10 cellular contexts compared by ENCODE assay signal in genomic region chr1:43564617-43565348, GRCh38. TPM values are rescaled to one million over a fixed set of nuclear protein-coding genes. Genes with fewer than 3 reads are reported as not detected.
DNase-seq lines count a peak whose midpoint lies in the region; ATAC-seq and TF ChIP-seq lines count a peak whose summit lies in the region.
"Had no signal": no experiment of that assay in that cellular context is flagged by ENCODE, and none has a peak within 500 bp of the region (broad histone marks: within the 10 kb centered on the region; RNA-seq: fewer than 3 reads in every experiment).

No MANE protein-coding gene starts in this region.

- no peaks in the 10 kb centered on the region for H3K36me3 ChIP-seq in effector memory CD4-positive, alpha-beta T cell (ENCODE audit: control insufficient read depth, insufficient read depth, low read length)
- no peaks in the 10 kb centered on the region for H3K36me3 ChIP-seq in osteoblast (ENCODE audit: insufficient read depth, low read length)
- H3K36me3 ChIP-seq: adrenal gland had no signal

- H4K20me1 ChIP-seq in osteoblast (ENCODE audit: insufficient read depth, low read length): no peaks in the 10 kb centered on the region

- no peaks in the 10 kb centered on the region for H3K27me3 ChIP-seq in effector memory CD4-positive, alpha-beta T cell (replicated peaks; ENCODE audit: control insufficient read depth, insufficient read depth, low read length, poor library complexity, severe bottlenecking)
- no peaks in the 10 kb centered on the region for H3K27me3 ChIP-seq in osteoblast (ENCODE audit: insufficient read depth, low read length)
- H3K27me3 ChIP-seq: adrenal gland had no signal

- TF ChIP-seq CTCF in osteoblast (IDR thresholded peaks at IDR 0.05; ENCODE audit: extremely low read depth, low read depth, low read length): no peak

- peak overlapping the region; percentile 52 for H3K4me3 ChIP-seq in effector memory CD4-positive, alpha-beta T cell (ENCODE audit: insufficient read depth, low read depth, low read length, poor library complexity, severe bottlenecking)
- H3K4me3 ChIP-seq in osteoblast (ENCODE audit: insufficient read depth, low read length): no peak overlapping the region
- H3K4me3 ChIP-seq: A549 had no signal

- no peak overlapping the region for H2AFZ ChIP-seq in osteoblast (ENCODE audit: low read length)

- peak; percentile 61 for DNase-seq in NCI-H2029 (lab: John Stamatoyannopoulos, UW)
- DNase-seq in NCI-H2029 treated with DMSO at 0.1 percent for 48 hours (lab: John Stamatoyannopoulos, UW): no peak
- DNase-seq in NCI-H524 (lab: John Stamatoyannopoulos, UW): peak; percentile 92 to 97
- no peak for DNase-seq in effector memory CD4-positive, alpha-beta T cell
- DNase-seq in osteoblast (ENCODE audit: insufficient read length, low spot score, missing footprints): no peak
- no peak for DNase-seq in stimulated activated CD4-positive, alpha-beta T cell treated with anti-CD3 and anti-CD28 coated beads, Interleukin-4, amount 100 ng/mL, for 4 hours

- H3K4me1 ChIP-seq in effector memory CD4-positive, alpha-beta T cell (ENCODE audit: control insufficient read depth, insufficient read depth, low read length, poor library complexity, severe bottlenecking): peaks cover 6% of the 10 kb centered on the region
- H3K4me1 ChIP-seq in osteoblast (ENCODE audit: insufficient read depth, low read length): peaks cover 9% of the 10 kb centered on the region
- H3K4me1 ChIP-seq: A549 had no signal

- ATAC-seq in HG02623 (IDR thresholded peaks at IDR 0.05; ENCODE audit: unreplicated experiment) (no peak), HG03139 (IDR thresholded peaks at IDR 0.05; ENCODE audit: unreplicated experiment) (no peak)

- no peaks in the 10 kb centered on the region for H3K9me3 ChIP-seq in effector memory CD4-positive, alpha-beta T cell (ENCODE audit: control insufficient read depth, low read length)
- no peaks in the 10 kb centered on the region for H3K9me3 ChIP-seq in osteoblast (ENCODE audit: low read depth, low read length)
- H3K9me3 ChIP-seq: A549, adrenal gland had no signal

- H3K79me2 ChIP-seq in osteoblast (ENCODE audit: insufficient read depth, low read length): peaks cover 2% of the 10 kb centered on the region

- H3K27ac ChIP-seq in effector memory CD4-positive, alpha-beta T cell (ENCODE audit: insufficient read depth, low read length, poor library complexity, severe bottlenecking): no peak overlapping the region
- no peak overlapping the region for H3K27ac ChIP-seq in osteoblast (ENCODE audit: low read depth, low read length)
- H3K27ac ChIP-seq: A549 had no signal

- peak overlapping the region; percentile 85 for H3K4me2 ChIP-seq in osteoblast (ENCODE audit: insufficient read depth, low read length)
- H3K4me2 ChIP-seq: A549 had no signal

RNA-seq across cellular contexts. Expression of gene PTPRF, which starts 34.1 kb away (rescaled TPM):
- total RNA-seq in osteoblast: 12.1 and 13.0 TPM in 2 replicates

Comparison
In these comparisons a context has a peak if more than half of its experiments do, and no peak if none do; other contexts are left out.
1. DNase-seq: peak in NCI-H2029 (single experiment) and NCI-H524 (2 of 2); none in NCI-H2029 treated with DMSO at 0.1 percent for 48 hours (single experiment), effector memory CD4-positive, alpha-beta T cell (0 of 3), osteoblast (single experiment) and stimulated activated CD4-positive, alpha-beta T cell treated with anti-CD3 and anti-CD28 coated beads, Interleukin-4, amount 100 ng/mL, for 4 hours (0 of 2).